In genomic region chr19:46602392-46603194, GRCh38 we compare ENCODE assay signal across 9 cellular contexts. TPM values are rescaled to one million over a fixed set of nuclear protein-coding genes. Genes with fewer than 3 reads are reported as not detected.
DNase-seq lines count a peak whose midpoint lies in the region; ATAC-seq, FAIRE-seq and TF ChIP-seq lines count a peak whose summit lies in the region.
"Had no signal": no experiment of that assay in that cellular context is flagged by ENCODE, and none has a peak within 500 bp of the region (broad histone marks: within the 10 kb centered on the region; RNA-seq: fewer than 3 reads in every experiment).

No MANE protein-coding gene starts in this region.

- H3K27ac Mint-ChIP-seq in WTC11 = peak overlapping the region; percentile 49; the same call in 1 of the 2 replicates

- H3K4me3 Mint-ChIP-seq in WTC11 = peak overlapping the region; percentile 88

- H3K4me1 ChIP-seq in neuron (ENCODE audit: insufficient read depth, low read length) = peaks cover 18% of the 10 kb centered on the region
- H3K4me1 ChIP-seq in urinary bladder (ENCODE audit: insufficient read depth) = no peaks in the 10 kb centered on the region

- no peaks in the 10 kb centered on the region; the same call in 1 of the 2 replicates for H3K27me3 Mint-ChIP-seq in WTC11 (ENCODE audit: low read depth)

- no peak overlapping the region for H3K27ac ChIP-seq in urinary bladder (ENCODE audit: low read depth)

- DNase-seq in GM12891 (ENCODE audit: insufficient read length, low spot score) = no peak
- DNase-seq in WTC11 (ENCODE audit: low spot score) = no peak
- no peak for DNase-seq in epithelial cell of proximal tubule (ENCODE audit: low read depth)
- DNase-seq in NCI-H2227 treated with DMSO at 0.1 percent for 48 hours (lab: John Stamatoyannopoulos, UW) = no peak

- peaks cover 11% of the 10 kb centered on the region for H3K36me3 Mint-ChIP-seq in WTC11

- peaks cover 11% of the 10 kb centered on the region for H3K9me3 Mint-ChIP-seq in WTC11

- peaks cover 24% of the 10 kb centered on the region for H3K36me3 ChIP-seq in neuron (ENCODE audit: insufficient read depth, low read length)
- H3K36me3 ChIP-seq in urinary bladder (ENCODE audit: insufficient read depth) = no peaks in the 10 kb centered on the region

- peak; percentile 87 for FAIRE-seq in GM12891 (lab: Jason Lieb, UNC)

- peaks cover 27% of the 10 kb centered on the region for H3K4me1 Mint-ChIP-seq in WTC11

- peak overlapping the region; percentile 100 for H3K4me3 ChIP-seq in epithelial cell of proximal tubule (ENCODE audit: low read depth, low read length)
- H3K4me3 ChIP-seq in neuron (ENCODE audit: low read length) = peak overlapping the region; percentile 99
- peak overlapping the region; percentile 87 for H3K4me3 ChIP-seq in urinary bladder (ENCODE audit: low read depth, low read length)

- no peak for TF ChIP-seq POLR2A in GM12891 (IDR thresholded peaks at IDR 0.05; ENCODE audit: low read depth, low read length)

- H3K27me3 ChIP-seq in neuron (ENCODE audit: insufficient read depth, low read length) = no peaks in the 10 kb centered on the region

- POLR2A ChIA-PET in WTC11 (lab: Charles Lee) = interaction anchor here (0.7 kb wide), 1 partner anchor 147 kb away, joined by 5 read pairs; no protein-coding TSS in a partner anchor

- H2AFZ ChIP-seq in neuron (ENCODE audit: low read depth, low read length) = no peak overlapping the region

- peaks cover 5% of the 10 kb centered on the region for H3K9me3 ChIP-seq in neuron (ENCODE audit: low read length)

- TF ChIP-seq CTCF in WTC11 (IDR thresholded peaks at IDR 0.05) (no peak), epithelial cell of proximal tubule (conservative IDR thresholded peaks at IDR 0.05; ENCODE audit: low read depth, low read length) (no peak)

- WGBS in urinary bladder = 9% methylated on average over 23 of the region's 23 CpGs

- CTCF ChIA-PET in WTC11 (lab: Charles Lee) = interaction anchor here (0.6 to 6.1 kb wide), 9 partner anchors 9 to 112 kb away, joined by 3 to 53 read pairs (median 22); partner anchors contain the start of gene DACT3

- ATAC-seq in WTC11 = no peak
- ATAC-seq in GM18909 (IDR thresholded peaks at IDR 0.05; ENCODE audit: poor library complexity, unreplicated experiment) = no peak
- ATAC-seq in HG03520 (IDR thresholded peaks at IDR 0.05; ENCODE audit: unreplicated experiment) = no peak

TF ChIP-seq in GM12891, 5 proteins besides CTCF, POLR2A, EP300 and RAD21:
- no peak for TF ChIP-seq POLR2AphosphoS5 (IDR thresholded peaks at IDR 0.05; ENCODE audit: low read depth, low read length)
- TF ChIP-seq PAX5 (IDR thresholded peaks at IDR 0.05; ENCODE audit: insufficient read depth, low read length, severe bottlenecking) = no peak
- no peak for TF ChIP-seq POU2F2 (IDR thresholded peaks at IDR 0.05; ENCODE audit: low read depth, low read length)
- TF ChIP-seq TAF1 (IDR thresholded peaks at IDR 0.05; ENCODE audit: low read depth, low read length) = no peak
- TF ChIP-seq SPI1 (IDR thresholded peaks at IDR 0.05; ENCODE audit: low read depth, low read length) = no peak

TF ChIP-seq in WTC11, 78 proteins besides CTCF, POLR2A, EP300 and RAD21:
- TF ChIP-seq TP53 (CRISPR knock-in tag; IDR thresholded peaks at IDR 0.05) (no peak), RELA (CRISPR knock-in tag; IDR thresholded peaks at IDR 0.05; ENCODE audit: borderline replicate concordance) (no peak), ZNF671 (CRISPR knock-in tag; IDR thresholded peaks at IDR 0.05) (no peak), KAT7 (CRISPR knock-in tag; IDR thresholded peaks at IDR 0.05; ENCODE audit: borderline replicate concordance) (no peak), SP1 (CRISPR knock-in tag; conservative IDR thresholded peaks at IDR 0.05) (no peak), ZNF423 (CRISPR knock-in tag; IDR thresholded peaks at IDR 0.05) (no peak), SOX15 (CRISPR knock-in tag; IDR thresholded peaks at IDR 0.05) (no peak), ATF2 (CRISPR knock-in tag; IDR thresholded peaks at IDR 0.05; ENCODE audit: borderline replicate concordance, low read depth) (no peak), ZNF121 (CRISPR knock-in tag; IDR thresholded peaks at IDR 0.05) (no peak)

RNA-seq across cellular contexts. Expression of gene CALM3, which starts 1.5 kb away (rescaled TPM):
- 361 TPM for polyA plus RNA-seq in GM12891 (2012; ENCODE audit: low read depth, missing spikeins)
- total RNA-seq in WTC11 (2021) (306 to 350 TPM (median 346 TPM) in 3 replicates), epithelial cell of proximal tubule (181 and 304 TPM in 2 replicates), urinary bladder (121 TPM)
- 309 TPM for polyA plus RNA-seq in urinary bladder

RNA-seq across cellular contexts. Expression of gene PTGIR, which starts 22.3 kb away (rescaled TPM):
- polyA plus RNA-seq in GM12891 (2012; ENCODE audit: low read depth, missing spikeins) = 12.3 TPM
- total RNA-seq in WTC11 (2021) (0.24 TPM in 1 of 3 replicates, not detected in the others), epithelial cell of proximal tubule (0.07 and 0.58 TPM in 2 replicates), urinary bladder (2.6 TPM)
- polyA plus RNA-seq in urinary bladder = 4.0 TPM

RNA-seq across cellular contexts. Expression of gene GNG8, which starts 33.4 kb away (rescaled TPM):
- polyA plus RNA-seq in GM12891 (2012; ENCODE audit: low read depth, missing spikeins) = 3.2 TPM
- not detected in 3 replicates for total RNA-seq in WTC11 (2021)
- not detected in 2 replicates for total RNA-seq in epithelial cell of proximal tubule
- not detected for total RNA-seq in urinary bladder
- not detected for polyA plus RNA-seq in urinary bladder
- total RNA-seq: subcutaneous adipose tissue had no signal

RNA-seq across cellular contexts. Expression of gene DACT3, which starts 58.4 kb away (rescaled TPM):
- 1.7 TPM for polyA plus RNA-seq in GM12891 (2012; ENCODE audit: low read depth, missing spikeins)
- 1.8 to 1.9 TPM (median 1.8 TPM) in 3 replicates for total RNA-seq in WTC11 (2021)
- not detected in 2 replicates for total RNA-seq in epithelial cell of proximal tubule
- 20.0 TPM for total RNA-seq in urinary bladder
- 78.9 TPM for polyA plus RNA-seq in urinary bladder
